ENCODE assay signal across 12 cellular contexts in the genomic region with DNA sequence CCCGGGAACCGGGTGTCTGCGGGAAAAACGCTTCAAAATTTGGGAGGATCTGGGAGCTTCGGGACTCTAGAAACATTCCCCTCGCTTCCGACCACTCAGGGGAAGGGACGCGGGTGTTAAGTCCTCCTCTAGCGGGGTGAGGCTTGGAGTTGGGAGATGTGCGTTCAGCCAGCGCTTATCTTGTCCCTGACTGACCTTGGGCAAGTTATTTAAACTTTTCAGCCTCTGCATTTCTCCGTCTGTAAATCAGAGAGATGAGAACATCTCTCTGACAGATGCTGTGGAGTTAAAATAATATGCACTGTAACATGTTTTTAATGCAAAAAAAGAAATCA.
A peak's percentile ranks its signal among the peaks of the same experiment; 100 is the strongest.
DNase-seq lines count a peak whose midpoint lies in the region; ATAC-seq, FAIRE-seq and TF ChIP-seq lines count a peak whose summit lies in the region.
"Had no signal": no experiment of that assay in that cellular context is flagged by ENCODE, and none has a peak within 500 bp of the region (broad histone marks: within the 10 kb centered on the region; RNA-seq: fewer than 3 reads in every experiment).

No MANE protein-coding gene starts in this region.

- CTCF ChIA-PET in HepG2 (lab: Yijun Ruan, JAX; ENCODE audit: low intra/inter-chr PET ratio, low total read pairs): no interaction called here

- no peaks in the 10 kb centered on the region for H4K20me1 ChIP-seq in HepG2 (ENCODE audit: insufficient read depth, low read length)

- H3K9ac ChIP-seq in HepG2 (ENCODE audit: insufficient read depth, low read depth, low read length): no peak overlapping the region

- BruUV-seq in HepG2 (replicated peaks; lab: Mats Ljungman, UMichigan): no TSS peak

- WGBS in HepG2 (ENCODE audit: low lambda C conversion rate): 6% methylated on average over 13 of the region's 13 CpGs
- 2% methylated on average over 9 of the region's 13 CpGs for WGBS in right lobe of liver (ENCODE audit: insufficient coverage, low coverage, low lambda C conversion rate, missing lambda C conversion rate)
- WGBS in mesodermal cell (ENCODE audit: insufficient coverage in 2 of 2), 2 experiments: 0 to 3% methylated on average over 7 of the region's 13 CpGs
- 1 to 3% methylated on average over 13 of the region's 13 CpGs for WGBS in pancreas, 2 donors

- H3K27ac ChIP-seq in HepG2 (ENCODE audit: extremely low read length, insufficient read depth, low read length): no peak overlapping the region
- H3K27ac ChIP-seq in right lobe of liver: no peak overlapping the region
- no peak overlapping the region for H3K27ac ChIP-seq in dorsolateral prefrontal cortex
- H3K27ac ChIP-seq in mesodermal cell (ENCODE audit: low read depth, low read length, severe bottlenecking): peak overlapping the region; percentile 77
- H3K27ac ChIP-seq in pancreas: no peak overlapping the region

- in situ Hi-C loops in HepG2 (cut with HindIII; ENCODE audit: extremely low pct_ligation_motif_present, low pct_unique_long_range_greater_than_20kb): no loop called here

- TF ChIP-seq EP300 in HepG2 (IDR thresholded peaks at IDR 0.05; ENCODE audit: low read depth in 2 of 2, low read length in 2 of 2) (no peak), HepG2 (CRISPR knock-in tag; IDR thresholded peaks at IDR 0.05; ENCODE audit: borderline replicate concordance) (no peak)

- no peak for TF ChIP-seq POLR2A in HepG2 (IDR thresholded peaks at IDR 0.05; ENCODE audit: insufficient read depth in 1 of 2, low read depth in 2 of 2, low read length in 2 of 2)
- no peak for TF ChIP-seq POLR2A in right lobe of liver (IDR thresholded peaks at IDR 0.05)

- H3K4me1 ChIP-seq in HepG2 (ENCODE audit: insufficient read depth, low read length) (no peaks in the 10 kb centered on the region), right lobe of liver (peaks cover 0 to 4% (median 0%) of the 10 kb centered on the region in 4 donors), mesodermal cell (ENCODE audit: control insufficient read depth, insufficient read depth, low read length, poor library complexity, severe bottlenecking) (peaks cover 36% of the 10 kb centered on the region), pancreas (no peaks in the 10 kb centered on the region)

- peaks cover 5 to 44% of the 10 kb centered on the region in 2 experiments; a peak in 3 of 5 replicates for H3K27me3 ChIP-seq in HepG2 (ENCODE audit: control insufficient read depth in 1 of 2, insufficient read depth in 2 of 2, low read length in 2 of 2)
- H3K27me3 ChIP-seq in right lobe of liver: no peaks in the 10 kb centered on the region
- H3K27me3 ChIP-seq in dorsolateral prefrontal cortex: peaks cover 0 to 82% (median 59%) of the 10 kb centered on the region in 45 donors
- H3K27me3 ChIP-seq in pancreas: peaks cover 0 to 21% (median 7%) of the 10 kb centered on the region in 4 donors

- no peak for DNase-seq in HepG2 (ENCODE audit: low spot score)
- DNase-seq in right lobe of liver: no peak
- no peak for DNase-seq in dorsolateral prefrontal cortex
- DNase-seq in H4 (ENCODE audit: low spot score): no peak
- DNase-seq in GF-D8 (lab: John Stamatoyannopoulos, UW): no peak
- DNase-seq in pancreas: no peak
- DNase-seq: activated gamma-delta T cell; CD4-positive, alpha-beta T cell had no signal

- TF ChIP-seq CTCF in HepG2 (CRISPR knock-in tag; IDR thresholded peaks at IDR 0.05) (no peak), right lobe of liver (IDR thresholded peaks at IDR 0.05) (no peak), dorsolateral prefrontal cortex (IDR thresholded peaks at IDR 0.05 in 54 of 56, conservative IDR thresholded peaks at IDR 0.05 in 2 of 56; ENCODE audit: low read depth in 1 of 56, partially characterized antibody in 56 of 56) (no peak), pancreas (IDR thresholded peaks at IDR 0.05) (no peak)

- POLR2A ChIA-PET in HepG2 (lab: Yijun Ruan, JAX): no interaction called here

- no peak for TF ChIP-seq RAD21 in HepG2 (CRISPR knock-in tag; IDR thresholded peaks at IDR 0.05)

- H3K9me3 ChIP-seq in HepG2 (ENCODE audit: low read length) (no peaks in the 10 kb centered on the region), right lobe of liver (no peaks in the 10 kb centered on the region), mesodermal cell (ENCODE audit: control insufficient read depth, low read length) (no peaks in the 10 kb centered on the region), pancreas (no peaks in the 10 kb centered on the region)

- ATAC-seq in HepG2 (no peak), right lobe of liver (no peak), HG03280 (IDR thresholded peaks at IDR 0.05; ENCODE audit: unreplicated experiment) (no peak), pancreas (no peak)

- peak overlapping the region; percentile 42; the same call in 1 of the 2 replicates for H3K4me2 ChIP-seq in HepG2 (ENCODE audit: low read depth, low read length)

- no peak for FAIRE-seq in HepG2 (lab: Jason Lieb, UNC)
- FAIRE-seq in pancreas (lab: Jason Lieb, UNC): no peak
- FAIRE-seq: endometrium, GM12892 had no signal

- no peaks in the 10 kb centered on the region for H3K79me2 ChIP-seq in HepG2 (ENCODE audit: insufficient read depth, low read length)

- no peak overlapping the region for H2AFZ ChIP-seq in HepG2 (ENCODE audit: low read length)

- peak overlapping the region in 1 of 3 experiments; percentile 46; a peak in 1 of 6 replicates for H3K4me3 ChIP-seq in HepG2 (replicated peaks in 1 of 3; ENCODE audit: insufficient read depth in 1 of 3, low read depth in 2 of 3, low read length in 3 of 3)
- H3K4me3 ChIP-seq in right lobe of liver: peak overlapping the region in 1 of 3 donors; percentile 42
- H3K4me3 ChIP-seq in dorsolateral prefrontal cortex: peak overlapping the region in 42 of 59 donors; percentile 6 to 60 (median 34)
- peak overlapping the region; percentile 71 for H3K4me3 ChIP-seq in mesodermal cell (ENCODE audit: extremely low read depth, insufficient read depth, low read length, poor library complexity, severe bottlenecking)
- H3K4me3 ChIP-seq in pancreas: peak overlapping the region in 2 of 4 donors; percentile 14 to 35

- H3K36me3 ChIP-seq in HepG2 (replicated peaks in 1 of 2; ENCODE audit: control insufficient read depth in 1 of 2, insufficient read depth in 2 of 2, low read length in 2 of 2) (no peaks in the 10 kb centered on the region), right lobe of liver (no peaks in the 10 kb centered on the region), mesodermal cell (ENCODE audit: control insufficient read depth, insufficient read depth, low read length) (no peaks in the 10 kb centered on the region), pancreas (no peaks in the 10 kb centered on the region)

- intact Hi-C loops in HepG2 (cut with micrococcal nuclease; ENCODE audit: unreplicated experiment) (no loop called here), right lobe of liver (cut with DNase I) (no loop called here), dorsolateral prefrontal cortex (cut with DNase I) (no loop called here), pancreas (cut with DNase I) (no loop called here)

TF ChIP-seq in HepG2, 621 proteins besides CTCF, POLR2A, EP300 and RAD21:
- TF ChIP-seq TOPORS (CRISPR knock-in tag; IDR thresholded peaks at IDR 0.05): no peak
- TF ChIP-seq SAFB2 (CRISPR knock-in tag; IDR thresholded peaks at IDR 0.05; ENCODE audit: borderline replicate concordance, low read depth): no peak
- no peak for TF ChIP-seq ZNF343 (CRISPR knock-in tag; IDR thresholded peaks at IDR 0.05)
- TF ChIP-seq, protein P1, sequence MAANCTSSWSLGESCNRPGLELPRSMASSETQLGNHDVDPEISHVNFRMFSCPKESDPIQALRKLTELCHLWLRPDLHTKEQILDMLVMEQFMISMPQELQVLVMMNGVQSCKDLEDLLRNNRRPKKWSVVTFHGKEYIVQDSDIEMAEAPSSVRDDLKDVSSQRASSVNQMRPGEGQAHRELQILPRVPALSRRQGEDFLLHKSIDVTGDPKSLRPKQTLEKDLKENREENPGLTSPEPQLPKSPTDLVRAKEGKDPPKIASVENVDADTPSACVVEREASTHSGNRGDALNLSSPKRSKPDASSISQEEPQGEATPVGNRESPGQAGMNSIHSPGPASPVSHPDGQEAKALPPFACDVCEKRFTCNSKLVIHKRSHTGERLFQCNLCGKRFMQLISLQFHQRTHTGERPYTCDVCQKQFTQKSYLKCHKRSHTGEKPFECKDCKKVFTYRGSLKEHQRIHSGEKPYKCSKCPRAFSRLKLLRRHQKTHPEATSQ (CRISPR knock-in tag; IDR thresholded peaks at IDR 0.05; ENCODE audit: borderline replicate concordance): no peak
- TF ChIP-seq PRMT3 (CRISPR knock-in tag; IDR thresholded peaks at IDR 0.05; ENCODE audit: borderline replicate concordance, low read depth): no peak
- no peak for TF ChIP-seq ONECUT2 (CRISPR knock-in tag; IDR thresholded peaks at IDR 0.05)
- TF ChIP-seq KDM1A (CRISPR knock-in tag; IDR thresholded peaks at IDR 0.05): no peak
- TF ChIP-seq NCOA5 (CRISPR knock-in tag; IDR thresholded peaks at IDR 0.05): no peak
- no peak for TF ChIP-seq NFYB (CRISPR knock-in tag; IDR thresholded peaks at IDR 0.05)
- TF ChIP-seq NFIB (CRISPR knock-in tag; IDR thresholded peaks at IDR 0.05; ENCODE audit: borderline replicate concordance): no peak
